13 cellular contexts compared by ENCODE assay signal in genomic region chr5:33311893-33312292, GRCh38.
DNase-seq lines count a peak whose midpoint lies in the region; FAIRE-seq and TF ChIP-seq lines count a peak whose summit lies in the region.
"Had no signal": no experiment of that assay in that cellular context is flagged by ENCODE, and none has a peak within 500 bp of the region (broad histone marks: within the 10 kb centered on the region; RNA-seq: fewer than 3 reads in every experiment).

No MANE protein-coding gene starts in this region.

- peaks cover 26% of the 10 kb centered on the region for H3K4me1 Mint-ChIP-seq in astrocyte (ENCODE audit: low read depth, unreplicated experiment)

- H3K4me1 ChIP-seq in astrocyte (ENCODE audit: insufficient read depth, low read length) (peaks cover 39% of the 10 kb centered on the region), hepatocyte (ENCODE audit: insufficient read depth) (peaks cover 26% of the 10 kb centered on the region)
- H3K4me1 ChIP-seq: BE2C had no signal

- CTCF ChIA-PET in AG04450 (lab: Charles Lee) = interaction anchor here (1.0 to 1.6 kb wide), 2 partner anchors 12 to 603 kb away, joined by 4 to 5 read pairs; no protein-coding TSS in a partner anchor

- TF ChIP-seq CTCF in AG04450 (IDR thresholded peaks at IDR 0.05; ENCODE audit: low read depth, low read length) (no peak), astrocyte (IDR thresholded peaks at IDR 0.05; ENCODE audit: insufficient read depth, low read depth, low read length) (no peak), hepatocyte (IDR thresholded peaks at IDR 0.05; ENCODE audit: poor library complexity) (no peak), GM13977 (IDR thresholded peaks at IDR 0.05; ENCODE audit: extremely low read depth, insufficient read depth, missing control alignments) (no peak)

- no peaks in the 10 kb centered on the region for H3K27me3 Mint-ChIP-seq in astrocyte (ENCODE audit: low read depth, unreplicated experiment)

- H3K9me3 Mint-ChIP-seq in astrocyte (ENCODE audit: unreplicated experiment) = no peaks in the 10 kb centered on the region

- in situ Hi-C loops in GM13977 (cut with MboI; ENCODE audit: low pct_unique_long_range_greater_than_20kb, low sequenced_read_pairs, unreplicated experiment) = no loop called here

- DNase-seq in AG04450 (ENCODE audit: low read depth, low spot score) = peak; percentile 88
- peak; percentile 13 for DNase-seq in HK-2 (ENCODE audit: unreplicated experiment)
- DNase-seq in astrocyte (ENCODE audit: low read depth) = peak; percentile 99
- DNase-seq in hepatocyte (ENCODE audit: low spot score) = no peak
- no peak for DNase-seq in midbrain (lab: John Stamatoyannopoulos, UW)
- DNase-seq in nucleus accumbens (lab: John Stamatoyannopoulos, UW) = no peak
- no peak for DNase-seq in effector CD4-positive, alpha-beta T cell
- no peak for DNase-seq in GM13977 (ENCODE audit: low spot score)
- DNase-seq: BE2C; GDM1; Karpas-422; stimulated activated CD4-positive, alpha-beta T cell treated with anti-CD3 and anti-CD28 coated beads, Interleukin-4, amount 100 ng/mL, for 1 hour had no signal

- H4K20me1 ChIP-seq in astrocyte (ENCODE audit: insufficient read depth, low read length) (no peaks in the 10 kb centered on the region), hepatocyte (ENCODE audit: insufficient read depth, poor library complexity, severe bottlenecking) (no peaks in the 10 kb centered on the region)

- POLR2A ChIA-PET in AG04450 (lab: Yijun Ruan, JAX) = interaction anchor here (0.5 to 0.9 kb wide), 2 partner anchors 32 to 129 kb away, joined by 3 read pairs; partner anchors contain the start of gene TARS1

- H3K4me3 ChIP-seq in AG04450 (ENCODE audit: low read depth, low read length) = no peak overlapping the region
- H3K4me3 ChIP-seq in astrocyte (ENCODE audit: insufficient read depth, low read depth, low read length) = no peak overlapping the region
- no peak overlapping the region for H3K4me3 ChIP-seq in hepatocyte
- H3K4me3 ChIP-seq: cardiac muscle cell had no signal

- H3K27me3 ChIP-seq in AG04450 (ENCODE audit: control insufficient read depth, insufficient read depth, low read length) = no peaks in the 10 kb centered on the region
- H3K27me3 ChIP-seq in astrocyte (ENCODE audit: insufficient read depth, low read length) = no peaks in the 10 kb centered on the region
- no peaks in the 10 kb centered on the region for H3K27me3 ChIP-seq in hepatocyte
- H3K27me3 ChIP-seq: BE2C had no signal

- no peaks in the 10 kb centered on the region for H3K9me2 ChIP-seq in hepatocyte (replicated peaks; ENCODE audit: insufficient read depth)

- peak overlapping the region; percentile 80 for H3K27ac Mint-ChIP-seq in astrocyte (ENCODE audit: unreplicated experiment)

- H3K79me2 ChIP-seq in astrocyte (ENCODE audit: insufficient read depth, low read length) = no peaks in the 10 kb centered on the region
- H3K79me2 ChIP-seq in hepatocyte = no peaks in the 10 kb centered on the region

- H3K36me3 ChIP-seq in astrocyte (ENCODE audit: insufficient read depth, low read length) = no peaks in the 10 kb centered on the region
- H3K36me3 ChIP-seq in hepatocyte (replicated peaks; ENCODE audit: insufficient read depth, low read depth) = no peaks in the 10 kb centered on the region
- H3K36me3 ChIP-seq: BE2C, cardiac muscle cell had no signal

- H2AFZ ChIP-seq in astrocyte (ENCODE audit: low read depth, low read length) (no peak overlapping the region), hepatocyte (no peak overlapping the region)

- H3K4me2 ChIP-seq in astrocyte (ENCODE audit: low read length) = peak overlapping the region; percentile 52
- no peak overlapping the region for H3K4me2 ChIP-seq in hepatocyte

- FAIRE-seq in astrocyte (lab: Jason Lieb, UNC) = peak; percentile 98

- peak overlapping the region; percentile 70 for H3K9ac ChIP-seq in astrocyte (ENCODE audit: low read length)

- no peak overlapping the region for H3K4me3 Mint-ChIP-seq in astrocyte (ENCODE audit: unreplicated experiment)

- H3K27ac ChIP-seq in AG04450 (ENCODE audit: low read depth, low read length) (no peak overlapping the region), astrocyte (ENCODE audit: low read depth, low read length) (peak overlapping the region; percentile 97), hepatocyte (peak overlapping the region; percentile 66)
- H3K27ac ChIP-seq: cardiac muscle cell had no signal

- H3K9me3 ChIP-seq in AG04450 (ENCODE audit: control insufficient read depth, insufficient read depth, low read length) (no peaks in the 10 kb centered on the region), astrocyte (ENCODE audit: insufficient read depth, low read depth, low read length) (no peaks in the 10 kb centered on the region), hepatocyte (ENCODE audit: low read depth) (no peaks in the 10 kb centered on the region)
- H3K9me3 ChIP-seq: BE2C had no signal

- H3K36me3 Mint-ChIP-seq in astrocyte (ENCODE audit: low read depth, unreplicated experiment) = no peaks in the 10 kb centered on the region

Comparison
In these comparisons a context has a peak if more than half of its experiments do, and no peak if none do; other contexts are left out.
1. DNase-seq: peak in AG04450 (single experiment), HK-2 (single experiment) and astrocyte (single experiment); none in hepatocyte (single experiment), midbrain (single experiment), nucleus accumbens (0 of 56), effector CD4-positive, alpha-beta T cell (single experiment) and GM13977 (single experiment).